In the genomic region with DNA sequence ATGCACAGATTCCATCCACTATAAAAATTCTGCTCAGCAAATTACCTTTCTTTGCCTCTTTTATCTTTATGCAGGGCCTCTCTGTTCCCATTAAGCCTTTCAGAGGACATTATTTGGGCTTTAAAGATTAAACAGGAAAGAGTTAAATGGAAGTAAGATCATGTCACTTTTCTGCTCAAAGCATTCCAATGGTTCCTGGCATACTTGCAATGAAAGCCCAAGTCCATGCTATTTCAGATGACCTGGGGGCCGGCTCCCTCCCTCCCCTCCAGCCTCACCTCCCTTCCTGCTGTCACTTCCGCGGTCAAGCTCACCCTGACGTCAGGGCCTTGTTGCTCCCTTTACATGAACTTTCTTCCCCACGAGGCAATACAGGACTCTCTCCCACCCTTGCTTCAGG, we compare ENCODE assay signal across 13 cellular contexts.
A peak's percentile ranks its signal among the peaks of the same experiment; 100 is the strongest.
DNase-seq lines count a peak whose midpoint lies in the region; ATAC-seq, FAIRE-seq and TF ChIP-seq lines count a peak whose summit lies in the region.
"Had no signal": no experiment of that assay in that cellular context is flagged by ENCODE, and none has a peak within 500 bp of the region (broad histone marks: within the 10 kb centered on the region; RNA-seq: fewer than 3 reads in every experiment).

No MANE protein-coding gene starts in this region.

- no peak for TF ChIP-seq POLR2A in HepG2 (IDR thresholded peaks at IDR 0.05; ENCODE audit: insufficient read depth in 1 of 2, low read depth in 2 of 2, low read length in 2 of 2)

- peaks cover 11% of the 10 kb centered on the region for H3K36me3 ChIP-seq in NT2/D1 (ENCODE audit: insufficient read depth, insufficient read length, low read length)
- H3K36me3 ChIP-seq in HepG2 (replicated peaks in 1 of 2; ENCODE audit: control insufficient read depth in 1 of 2, insufficient read depth in 2 of 2, low read length in 2 of 2), result no peaks in the 10 kb centered on the region
- H3K36me3 ChIP-seq: HAP-1 had no signal

- H3K27me3 ChIP-seq in NT2/D1 (ENCODE audit: insufficient read depth, insufficient read length), result no peaks in the 10 kb centered on the region
- no peaks in the 10 kb centered on the region for H3K27me3 ChIP-seq in HepG2 (ENCODE audit: control insufficient read depth in 1 of 2, insufficient read depth in 2 of 2, low read length in 2 of 2)
- H3K27me3 ChIP-seq: MG63 had no signal

- H3K9me3 ChIP-seq in NT2/D1 (ENCODE audit: insufficient read depth, low read length) (peaks cover 18% of the 10 kb centered on the region), HepG2 (ENCODE audit: low read length) (peaks cover 9% of the 10 kb centered on the region; the same call in 1 of the 2 replicates)

- no peak for TF ChIP-seq RAD21 in HepG2 (CRISPR knock-in tag; IDR thresholded peaks at IDR 0.05)

- no peak overlapping the region for H2AFZ ChIP-seq in HepG2 (ENCODE audit: low read length)

- POLR2A ChIA-PET in HepG2 (lab: Yijun Ruan, JAX), result no interaction called here

- in situ Hi-C loops in HepG2 (cut with HindIII; ENCODE audit: extremely low pct_ligation_motif_present, low pct_unique_long_range_greater_than_20kb), result no loop called here

- intact Hi-C loops in HepG2 (cut with micrococcal nuclease; ENCODE audit: unreplicated experiment), result no loop called here

- H3K79me2 ChIP-seq in HepG2 (ENCODE audit: insufficient read depth, low read length), result no peaks in the 10 kb centered on the region

- no peak for TF ChIP-seq CTCF in HepG2 (CRISPR knock-in tag; IDR thresholded peaks at IDR 0.05)

- no peaks in the 10 kb centered on the region for H4K20me1 ChIP-seq in HepG2 (ENCODE audit: insufficient read depth, low read length)

- H3K4me2 ChIP-seq in HepG2 (ENCODE audit: low read depth, low read length), result 0 out of 2 replicates have a peak overlapping the region, but pooled peaks have one; percentile 10

- peak; percentile 1 for DNase-seq in Daoy (ENCODE audit: low read depth)
- peak; percentile 18 for DNase-seq in NT2/D1 (ENCODE audit: low read depth, low spot score)
- peak; percentile 88 to 93 for DNase-seq in dermis microvascular lymphatic vessel endothelial cell (ENCODE audit: low read depth in 2 of 2)
- DNase-seq in HepG2 (ENCODE audit: low spot score), result peak; percentile 80
- no peak for DNase-seq in T-helper 2 cell
- DNase-seq: MG63, NCI-H526 treated with DMSO at 0.1 percent for 48 hours, T-cell had no signal

- peak overlapping the region; percentile 45 for H3K27ac ChIP-seq in HepG2 (ENCODE audit: extremely low read length, insufficient read depth, low read length)
- H3K27ac ChIP-seq: C4-2B had no signal

- no TSS peak for BruUV-seq in HepG2 (replicated peaks; lab: Mats Ljungman, UMichigan)

- CTCF ChIA-PET in HepG2 (lab: Yijun Ruan, JAX; ENCODE audit: low intra/inter-chr PET ratio, low total read pairs), result no interaction called here

- H3K4me3 ChIP-seq in NT2/D1 (ENCODE audit: insufficient read length, low read depth) (no peak overlapping the region), HepG2 (replicated peaks in 1 of 3; ENCODE audit: insufficient read depth in 1 of 3, low read depth in 2 of 3, low read length in 3 of 3) (no peak overlapping the region)
- H3K4me3 ChIP-seq: HAP-1, MG63 had no signal

- no peaks in the 10 kb centered on the region for H3K4me1 ChIP-seq in NT2/D1 (ENCODE audit: insufficient read depth, insufficient read length)
- H3K4me1 ChIP-seq in HepG2 (ENCODE audit: insufficient read depth, low read length), result peaks cover 43% of the 10 kb centered on the region

- ATAC-seq in HepG2 (peak; percentile 84), HG03159 (IDR thresholded peaks at IDR 0.05; ENCODE audit: unreplicated experiment) (no peak), HG02938 (IDR thresholded peaks at IDR 0.05; ENCODE audit: unreplicated experiment) (no peak), HG02970 (IDR thresholded peaks at IDR 0.05; ENCODE audit: low FRiP score, unreplicated experiment) (no peak)
- ATAC-seq: T-cell had no signal

- H3K9ac ChIP-seq in NT2/D1 (ENCODE audit: insufficient read length, low read depth) (no peak overlapping the region), HepG2 (ENCODE audit: insufficient read depth, low read depth, low read length) (no peak overlapping the region)

- FAIRE-seq in HepG2 (lab: Jason Lieb, UNC), result no peak

- WGBS in HepG2 (ENCODE audit: low lambda C conversion rate), result 31% methylated on average over 5 of the region's 5 CpGs

- TF ChIP-seq EP300 in HepG2 (IDR thresholded peaks at IDR 0.05; ENCODE audit: low read depth in 2 of 2, low read length in 2 of 2), result no peak
- TF ChIP-seq EP300 in HepG2 (CRISPR knock-in tag; IDR thresholded peaks at IDR 0.05; ENCODE audit: borderline replicate concordance), result no peak

TF ChIP-seq in HepG2, 621 proteins besides CTCF, POLR2A, EP300 and RAD21 (continues in another document):
- TF ChIP-seq FOSL2 (CRISPR knock-in tag; IDR thresholded peaks at IDR 0.05) (peak; percentile 32; the same call in 1 of the 2 replicates), ZNF749 (CRISPR knock-in tag; IDR thresholded peaks at IDR 0.05; ENCODE audit: borderline replicate concordance) (no peak), NAIF1 (CRISPR knock-in tag; IDR thresholded peaks at IDR 0.05; ENCODE audit: borderline replicate concordance) (no peak), NKX3-1 (CRISPR knock-in tag; IDR thresholded peaks at IDR 0.05) (no peak), MAFK (conservative IDR thresholded peaks at IDR 0.05 in 1 of 2, IDR thresholded peaks at IDR 0.05 in 1 of 2; ENCODE audit: low read length in 2 of 2) (no peak), ZNF251 (CRISPR knock-in tag; IDR thresholded peaks at IDR 0.05) (no peak), ZNF614 (CRISPR knock-in tag; IDR thresholded peaks at IDR 0.05; ENCODE audit: borderline replicate concordance) (0 out of 2 replicates have a peak, but pooled peaks have one; percentile 13), ZNF296 (CRISPR knock-in tag; conservative IDR thresholded peaks at IDR 0.05) (no peak), ELF4 (CRISPR knock-in tag; IDR thresholded peaks at IDR 0.05; ENCODE audit: borderline replicate concordance) (no peak), ZKSCAN5 (CRISPR knock-in tag; IDR thresholded peaks at IDR 0.05) (peak; percentile 96), ZNF101 (CRISPR knock-in tag; IDR thresholded peaks at IDR 0.05; ENCODE audit: borderline replicate concordance, low read depth) (no peak), KAT8 (CRISPR knock-in tag; IDR thresholded peaks at IDR 0.05) (0 out of 2 replicates have a peak, but pooled peaks have one; percentile 31), TAF15 (IDR thresholded peaks at IDR 0.05; ENCODE audit: low read depth, low read length, poor library complexity, severe bottlenecking) (no peak), TBL1XR1 (IDR thresholded peaks at IDR 0.05; ENCODE audit: borderline replicate concordance, low read length, partially characterized antibody) (no peak), EED (CRISPR knock-in tag; IDR thresholded peaks at IDR 0.05) (no peak), ZNF354B (CRISPR knock-in tag; IDR thresholded peaks at IDR 0.05) (no peak), ZNF83 (CRISPR knock-in tag; IDR thresholded peaks at IDR 0.05; ENCODE audit: borderline replicate concordance) (no peak), ELF1 (CRISPR knock-in tag; IDR thresholded peaks at IDR 0.05) (no peak), SAP130 (CRISPR knock-in tag; IDR thresholded peaks at IDR 0.05; ENCODE audit: low read depth) (peak; percentile 67; the same call in 1 of the 2 replicates), ZNF652 (CRISPR knock-in tag; IDR thresholded peaks at IDR 0.05; ENCODE audit: borderline replicate concordance, low read depth) (peak; percentile 87)
- TF ChIP-seq, protein P1, sequence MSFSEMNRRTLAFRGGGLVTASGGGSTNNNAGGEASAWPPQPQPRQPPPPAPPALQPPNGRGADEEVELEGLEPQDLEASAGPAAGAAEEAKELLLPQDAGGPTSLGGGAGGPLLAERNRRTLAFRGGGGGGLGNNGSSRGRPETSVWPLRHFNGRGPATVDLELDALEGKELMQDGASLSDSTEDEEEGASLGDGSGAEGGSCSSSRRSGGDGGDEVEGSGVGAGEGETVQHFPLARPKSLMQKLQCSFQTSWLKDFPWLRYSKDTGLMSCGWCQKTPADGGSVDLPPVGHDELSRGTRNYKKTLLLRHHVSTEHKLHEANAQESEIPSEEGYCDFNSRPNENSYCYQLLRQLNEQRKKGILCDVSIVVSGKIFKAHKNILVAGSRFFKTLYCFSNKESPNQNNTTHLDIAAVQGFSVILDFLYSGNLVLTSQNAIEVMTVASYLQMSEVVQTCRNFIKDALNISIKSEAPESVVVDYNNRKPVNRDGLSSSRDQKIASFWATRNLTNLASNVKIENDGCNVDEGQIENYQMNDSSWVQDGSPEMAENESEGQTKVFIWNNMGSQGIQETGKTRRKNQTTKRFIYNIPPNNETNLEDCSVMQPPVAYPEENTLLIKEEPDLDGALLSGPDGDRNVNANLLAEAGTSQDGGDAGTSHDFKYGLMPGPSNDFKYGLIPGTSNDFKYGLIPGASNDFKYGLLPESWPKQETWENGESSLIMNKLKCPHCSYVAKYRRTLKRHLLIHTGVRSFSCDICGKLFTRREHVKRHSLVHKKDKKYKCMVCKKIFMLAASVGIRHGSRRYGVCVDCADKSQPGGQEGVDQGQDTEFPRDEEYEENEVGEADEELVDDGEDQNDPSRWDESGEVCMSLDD (CRISPR knock-in tag; IDR thresholded peaks at IDR 0.05; ENCODE audit: borderline replicate concordance), result no peak
- TF ChIP-seq, protein P2, sequence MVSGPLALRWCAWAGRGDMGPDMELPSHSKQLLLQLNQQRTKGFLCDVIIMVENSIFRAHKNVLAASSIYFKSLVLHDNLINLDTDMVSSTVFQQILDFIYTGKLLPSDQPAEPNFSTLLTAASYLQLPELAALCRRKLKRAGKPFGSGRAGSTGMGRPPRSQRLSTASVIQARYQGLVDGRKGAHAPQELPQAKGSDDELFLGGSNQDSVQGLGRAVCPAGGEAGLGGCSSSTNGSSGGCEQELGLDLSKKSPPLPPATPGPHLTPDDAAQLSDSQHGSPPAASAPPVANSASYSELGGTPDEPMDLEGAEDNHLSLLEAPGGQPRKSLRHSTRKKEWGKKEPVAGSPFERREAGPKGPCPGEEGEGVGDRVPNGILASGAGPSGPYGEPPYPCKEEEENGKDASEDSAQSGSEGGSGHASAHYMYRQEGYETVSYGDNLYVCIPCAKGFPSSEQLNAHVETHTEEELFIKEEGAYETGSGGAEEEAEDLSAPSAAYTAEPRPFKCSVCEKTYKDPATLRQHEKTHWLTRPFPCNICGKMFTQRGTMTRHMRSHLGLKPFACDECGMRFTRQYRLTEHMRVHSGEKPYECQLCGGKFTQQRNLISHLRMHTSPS (CRISPR knock-in tag; IDR thresholded peaks at IDR 0.05; ENCODE audit: low read depth), result no peak

Comparison
In these comparisons a context has a peak if more than half of its experiments do, and no peak if none do; other contexts are left out.
1. DNase-seq: peak in Daoy (single experiment), NT2/D1 (single experiment), dermis microvascular lymphatic vessel endothelial cell (2 of 2) and HepG2 (single experiment); none in T-helper 2 cell (0 of 5).